ENCODE assay signal across 9 cellular contexts in the genomic region with DNA sequence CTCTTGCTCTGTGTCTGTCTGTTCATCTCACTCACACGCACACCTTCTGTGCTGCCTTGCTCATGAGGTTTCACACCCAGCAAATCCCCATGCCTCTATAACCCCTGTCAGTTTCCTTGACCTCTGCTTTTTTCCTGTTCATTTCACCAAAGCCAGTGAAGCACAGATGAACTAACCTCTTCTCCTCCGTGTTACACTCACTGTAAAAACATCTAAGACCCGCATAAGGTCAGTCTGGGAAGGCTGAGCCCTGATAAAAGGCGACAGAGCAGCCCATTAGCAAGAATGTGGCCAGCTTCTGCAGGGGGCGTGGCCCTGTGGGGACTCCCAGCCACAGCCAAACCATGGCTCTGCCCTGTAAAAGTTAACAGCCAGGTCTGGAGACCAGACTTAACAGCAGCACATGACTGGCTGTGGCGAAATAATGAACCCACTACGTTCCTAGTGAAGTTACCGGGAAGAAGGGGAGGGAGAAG. TPM values are rescaled to one million over a fixed set of nuclear protein-coding genes. Genes with fewer than 3 reads are reported as not detected.
A peak's percentile ranks its signal among the peaks of the same experiment; 100 is the strongest.
DNase-seq lines count a peak whose midpoint lies in the region; ATAC-seq and TF ChIP-seq lines count a peak whose summit lies in the region.
"Had no signal": no experiment of that assay in that cellular context is flagged by ENCODE, and none has a peak within 500 bp of the region (broad histone marks: within the 10 kb centered on the region; RNA-seq: fewer than 3 reads in every experiment).

No MANE protein-coding gene starts in this region.

- H3K9ac ChIP-seq in rectal smooth muscle tissue (ENCODE audit: low read length): no peak overlapping the region

- no peak for TF ChIP-seq CTCF in cardiac muscle cell (IDR thresholded peaks at IDR 0.05; ENCODE audit: low read depth, low read length)

- no peaks in the 10 kb centered on the region for H3K27me3 ChIP-seq in cardiac muscle cell
- no peaks in the 10 kb centered on the region for H3K27me3 ChIP-seq in rectal smooth muscle tissue (ENCODE audit: control insufficient read depth, insufficient read depth, low read length)

- no peak for ATAC-seq in GM18907 (IDR thresholded peaks at IDR 0.05; ENCODE audit: unreplicated experiment)

- H3K9me3 ChIP-seq in cardiac muscle cell (ENCODE audit: low read depth): no peaks in the 10 kb centered on the region

- peak overlapping the region; percentile 98 for H3K27ac ChIP-seq in cardiac muscle cell
- peak overlapping the region; percentile 80 for H3K27ac ChIP-seq in rectal smooth muscle tissue (ENCODE audit: low read depth, low read length)

- H3K4me1 ChIP-seq in cardiac muscle cell (ENCODE audit: low read depth) (peaks cover 32% of the 10 kb centered on the region), rectal smooth muscle tissue (ENCODE audit: control insufficient read depth, insufficient read depth, low read length) (peaks cover 36% of the 10 kb centered on the region)

- H3K36me3 ChIP-seq in cardiac muscle cell: no peaks in the 10 kb centered on the region
- no peaks in the 10 kb centered on the region for H3K36me3 ChIP-seq in rectal smooth muscle tissue (ENCODE audit: control insufficient read depth, insufficient read depth, low read length)

- H3K4me3 ChIP-seq in cardiac muscle cell (no peak overlapping the region), rectal smooth muscle tissue (ENCODE audit: low read length) (peak overlapping the region; percentile 22)

- peak; percentile 91 for DNase-seq in ELF-1 (ENCODE audit: low read depth, low spot score)
- DNase-seq in UCSD-AML1 (lab: John Stamatoyannopoulos, UW; ENCODE audit: unreplicated experiment): peak; percentile 26
- peak; percentile 68 to 83 for DNase-seq in cardiac muscle cell (ENCODE audit: low read depth in 1 of 2, low spot score in 1 of 2)
- no peak for DNase-seq in activated naive CD4-positive, alpha-beta T cell treated with anti-CD3 and anti-CD28 coated beads, Interleukin-2, amount 50 U/mL, for 16 hours
- no peak for DNase-seq in mesenteric fat pad (ENCODE audit: low spot score)
- no peak for DNase-seq in inferior parietal cortex (ENCODE audit: extremely low spot score)
- DNase-seq: glutamatergic neuron had no signal

RNA-seq across cellular contexts. Expression of a gene that starts 42.8 kb away (rescaled TPM):
- total RNA-seq in cardiac muscle cell: 1.9 and 2.9 TPM in 2 replicates
- 8.4 and 12.5 TPM in 2 replicates for polyA plus RNA-seq in cardiac muscle cell
- total RNA-seq in mesenteric fat pad: not detected

Comparison
In these comparisons a context has a peak if more than half of its experiments do, and no peak if none do; other contexts are left out.
1. DNase-seq: peak in ELF-1 (single experiment), UCSD-AML1 (single experiment) and cardiac muscle cell (2 of 2); none in activated naive CD4-positive, alpha-beta T cell treated with anti-CD3 and anti-CD28 coated beads, Interleukin-2, amount 50 U/mL, for 16 hours (single experiment), mesenteric fat pad (single experiment) and inferior parietal cortex (single experiment).